In the genomic region with DNA sequence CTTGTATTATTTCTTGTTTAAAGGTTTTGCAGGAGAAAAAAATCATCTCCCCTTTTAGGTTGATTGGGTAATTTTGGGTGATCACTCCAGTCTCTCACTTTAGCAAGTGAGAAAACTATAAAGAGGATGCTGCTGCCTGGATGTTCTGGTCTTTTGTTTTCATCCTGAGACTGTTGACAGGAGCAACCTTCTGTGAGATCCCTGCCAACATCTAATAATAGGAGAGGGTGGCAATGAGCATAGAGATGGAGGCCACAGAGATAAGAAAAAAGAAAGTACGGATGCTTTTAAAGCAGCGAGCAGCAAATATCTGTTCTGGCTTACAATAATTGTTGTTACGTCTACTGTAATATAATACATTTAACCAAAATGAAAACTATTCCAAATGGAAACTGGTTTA, we compare ENCODE assay signal across 23 cellular contexts.
"Had no signal": no experiment of that assay in that cellular context is flagged by ENCODE, and none has a peak within 500 bp of the region (broad histone marks: within the 10 kb centered on the region; RNA-seq: fewer than 3 reads in every experiment).

No MANE protein-coding gene starts in this region.

- H3K27me3 ChIP-seq: neutrophil, pancreas, sigmoid colon, stomach, thyroid gland had no signal

- H3K27me3 Mint-ChIP-seq: effector memory CD8-positive, alpha-beta T cell; naive B cell; natural killer cell treated with Interleukin-12 subunit alpha and Interleukin-12 subunit beta and Interleukin-15 and Interleukin-18, amount 100 ng/mL, for 72 hours; type B pancreatic cell had no signal

- H3K4me3 ChIP-seq: mucosa of descending colon, pancreas, sigmoid colon, stomach, thyroid gland had no signal

- ATAC-seq: effector memory CD8-positive, alpha-beta T cell; mucosa of descending colon; natural killer cell treated with Interleukin-12 subunit alpha and Interleukin-12 subunit beta and Interleukin-15 and Interleukin-18, amount 100 ng/mL, for 72 hours; pancreas; stimulated activated effector memory CD8-positive, alpha-beta T cell treated with anti-CD3 and anti-CD28 coated beads, Interleukin-12 subunit alpha, Interleukin-12 subunit beta, amount 100 ng/mL, for 72 hours had no signal

- H3K4me1 ChIP-seq: pancreas, sigmoid colon, thyroid gland had no signal

- H3K27ac Mint-ChIP-seq: effector memory CD8-positive, alpha-beta T cell; immature natural killer cell; mesothelial cell of epicardium; naive B cell; natural killer cell treated with Interleukin-12 subunit alpha and Interleukin-12 subunit beta and Interleukin-15 and Interleukin-18, amount 100 ng/mL, for 72 hours; stimulated activated effector memory CD8-positive, alpha-beta T cell treated with anti-CD3 and anti-CD28 coated beads, Interleukin-12 subunit alpha, Interleukin-12 subunit beta, amount 100 ng/mL, for 72 hours; type B pancreatic cell had no signal

- H3K36me3 ChIP-seq: neutrophil, pancreas, sigmoid colon, stomach, thyroid gland had no signal

- H3K9me3 ChIP-seq: neutrophil, pancreas, sigmoid colon, thyroid gland had no signal

- H3K4me1 Mint-ChIP-seq: immature natural killer cell; naive B cell; stimulated activated effector memory CD8-positive, alpha-beta T cell treated with anti-CD3 and anti-CD28 coated beads, Interleukin-12 subunit alpha, Interleukin-12 subunit beta, amount 100 ng/mL, for 72 hours had no signal

- H3K4me3 Mint-ChIP-seq: effector memory CD8-positive, alpha-beta T cell; immature natural killer cell; mesothelial cell of epicardium; naive B cell; natural killer cell treated with Interleukin-12 subunit alpha and Interleukin-12 subunit beta and Interleukin-15 and Interleukin-18, amount 100 ng/mL, for 72 hours; neural crest cell; stimulated activated effector memory CD8-positive, alpha-beta T cell treated with anti-CD3 and anti-CD28 coated beads, Interleukin-12 subunit alpha, Interleukin-12 subunit beta, amount 100 ng/mL, for 72 hours; type B pancreatic cell had no signal

- DNase-seq: cerebellar nuclear complex; cortex of kidney; effector memory CD8-positive, alpha-beta T cell; erythroblast; immature natural killer cell; islet precursor cell; kidney glomerular epithelial cell; mesenchymal stem cell; mucosa of descending colon; naive B cell; pancreas; sigmoid colon; stimulated activated CD4-positive, alpha-beta T cell treated with anti-CD3 and anti-CD28 coated beads, Interleukin-2, amount 100 ng/mL, for 24 hours; stimulated activated CD4-positive, alpha-beta T cell treated with anti-CD3 and anti-CD28 coated beads, Interleukin-4, amount 100 ng/mL, for 24 hours; stimulated activated naive CD4-positive, alpha-beta T cell treated with Interleukin-2 at 50 U/mL for 16 hours; stomach; thyroid gland had no signal

- H3K36me3 Mint-ChIP-seq: immature natural killer cell; naive B cell; stimulated activated effector memory CD8-positive, alpha-beta T cell treated with anti-CD3 and anti-CD28 coated beads, Interleukin-12 subunit alpha, Interleukin-12 subunit beta, amount 100 ng/mL, for 72 hours had no signal

- H3K27ac ChIP-seq: neutrophil, pancreas, sigmoid colon, stomach, thyroid gland had no signal
